Comparison of ENCODE assay signal across 8 cellular contexts in genomic region chr5:41924526-41924871, GRCh38. TPM values are rescaled to one million over a fixed set of nuclear protein-coding genes. Genes with fewer than 3 reads are reported as not detected.
A peak's percentile ranks its signal among the peaks of the same experiment; 100 is the strongest.
DNase-seq lines count a peak whose midpoint lies in the region; ATAC-seq and TF ChIP-seq lines count a peak whose summit lies in the region.

No MANE protein-coding gene starts in this region.

- H4K20me1 ChIP-seq in DOHH2 (ENCODE audit: control insufficient read depth, insufficient read depth, low read depth, low read length), result no peaks in the 10 kb centered on the region

- WGBS in esophagus, 2 donors, result 63 to 68% methylated on average over 4 of the region's 4 CpGs

- peak overlapping the region; percentile 89 for H3K9ac ChIP-seq in rectal smooth muscle tissue (ENCODE audit: low read length)

- H3K79me2 ChIP-seq in DOHH2 (ENCODE audit: control insufficient read depth, low read length), result peaks cover 22% of the 10 kb centered on the region

- DNase-seq in SJCRH30 (no peak), NCI-H2029 treated with DMSO at 0.1 percent for 48 hours (lab: John Stamatoyannopoulos, UW) (no peak), hypothalamus (lab: John Stamatoyannopoulos, UW) (no peak), NCI-H2196 (lab: John Stamatoyannopoulos, UW; ENCODE audit: unreplicated experiment) (no peak)

- peaks cover 29% of the 10 kb centered on the region for H3K36me3 ChIP-seq in DOHH2 (ENCODE audit: control insufficient read depth, low read length)
- H3K36me3 ChIP-seq in SJCRH30, result peaks cover 24% of the 10 kb centered on the region
- peaks cover 0 to 5% of the 10 kb centered on the region in 2 donors for H3K36me3 ChIP-seq in esophagus (ENCODE audit: control insufficient read depth in 2 of 2, insufficient read depth in 2 of 2, low read length in 1 of 2)
- peaks cover 2% of the 10 kb centered on the region for H3K36me3 ChIP-seq in rectal smooth muscle tissue (ENCODE audit: control insufficient read depth, insufficient read depth, low read length)

- no peaks in the 10 kb centered on the region for H3K9me3 ChIP-seq in DOHH2 (ENCODE audit: control insufficient read depth, insufficient read depth, low read length)
- no peaks in the 10 kb centered on the region for H3K9me3 ChIP-seq in SJCRH30 (replicated peaks)
- H3K9me3 ChIP-seq in esophagus (ENCODE audit: control insufficient read depth in 2 of 2, insufficient read depth in 1 of 2, low read depth in 1 of 2, low read length in 1 of 2), result no peaks in the 10 kb centered on the region

- H3F3A ChIP-seq in DOHH2 (ENCODE audit: control insufficient read depth, insufficient read depth), result peaks cover 17% of the 10 kb centered on the region

- H3K4me1 ChIP-seq in DOHH2 (ENCODE audit: control insufficient read depth, low read length) (peaks cover 45% of the 10 kb centered on the region), SJCRH30 (no peaks in the 10 kb centered on the region), esophagus (ENCODE audit: control insufficient read depth in 2 of 2, insufficient read depth in 2 of 2, low read length in 1 of 2) (no peaks in the 10 kb centered on the region), rectal smooth muscle tissue (ENCODE audit: control insufficient read depth, insufficient read depth, low read length) (peaks cover 6% of the 10 kb centered on the region)

- TF ChIP-seq CTCF in DOHH2 (IDR thresholded peaks at IDR 0.05; ENCODE audit: low read depth, low read length, poor library complexity, severe bottlenecking), result no peak

- peak overlapping the region; percentile 94 for H3K4me2 ChIP-seq in DOHH2 (ENCODE audit: low read length)

- ATAC-seq in GM21447 (IDR thresholded peaks at IDR 0.05; ENCODE audit: unreplicated experiment), result no peak

- H3K27me3 ChIP-seq in DOHH2 (ENCODE audit: control insufficient read depth, low read length) (no peaks in the 10 kb centered on the region), SJCRH30 (no peaks in the 10 kb centered on the region), esophagus (ENCODE audit: control insufficient read depth in 1 of 2, insufficient read depth in 2 of 2, low read length in 2 of 2) (no peaks in the 10 kb centered on the region), rectal smooth muscle tissue (ENCODE audit: control insufficient read depth, insufficient read depth, low read length) (no peaks in the 10 kb centered on the region)

- peak overlapping the region; percentile 92 for H3K4me3 ChIP-seq in DOHH2 (ENCODE audit: low read length)
- peak overlapping the region; percentile 68 for H3K4me3 ChIP-seq in SJCRH30
- H3K4me3 ChIP-seq in esophagus (ENCODE audit: low read depth in 1 of 2, low read length in 2 of 2), result peak overlapping the region; percentile 73 to 86
- peak overlapping the region; percentile 94 for H3K4me3 ChIP-seq in rectal smooth muscle tissue (ENCODE audit: low read length)

- H3K27ac ChIP-seq in DOHH2 (ENCODE audit: low read depth, low read length) (peak overlapping the region; percentile 70), SJCRH30 (peak overlapping the region; percentile 87), esophagus (ENCODE audit: low read depth in 2 of 2, low read length in 1 of 2) (peak overlapping the region; percentile 90 to 97), rectal smooth muscle tissue (ENCODE audit: low read depth, low read length) (peak overlapping the region; percentile 89)

- no peaks in the 10 kb centered on the region for H3K9me2 ChIP-seq in DOHH2 (replicated peaks; ENCODE audit: control insufficient read depth, low read length)

RNA-seq across cellular contexts. Expression of gene FBXO4, which starts 0.6 kb away (rescaled TPM):
- total RNA-seq in SJCRH30 (2014; rRNA removed; shearing (Covaris generic)), result 5.6 TPM in 2 replicates
- polyA plus RNA-seq in esophagus, result 1 to 10 TPM; 6.4 to 7.6 TPM

RNA-seq across cellular contexts. Expression of gene RIMOC1, which starts 20.4 kb away (rescaled TPM):
- total RNA-seq in SJCRH30 (2014; rRNA removed; shearing (Covaris generic)), result 41.8 and 44.7 TPM in 2 replicates
- 1 to 10 TPM; 5.6 to 6.6 TPM for polyA plus RNA-seq in esophagus

RNA-seq across cellular contexts. Expression of gene OXCT1, which starts 54.3 kb away (rescaled TPM):
- 55.3 and 65.9 TPM in 2 replicates for total RNA-seq in SJCRH30 (2014; rRNA removed; shearing (Covaris generic))
- polyA plus RNA-seq in esophagus, result 10 to 100 TPM; 11.4 to 28.6 TPM
